In genomic region chr2:196914867-196915465, GRCh38 we compare ENCODE assay signal across 10 cellular contexts. TPM values are rescaled to one million over a fixed set of nuclear protein-coding genes. Genes with fewer than 3 reads are reported as not detected.
A peak's percentile ranks its signal among the peaks of the same experiment; 100 is the strongest.
DNase-seq lines count a peak whose midpoint lies in the region; ATAC-seq, FAIRE-seq and TF ChIP-seq lines count a peak whose summit lies in the region.
"Had no signal": no experiment of that assay in that cellular context is flagged by ENCODE, and none has a peak within 500 bp of the region (broad histone marks: within the 10 kb centered on the region; RNA-seq: fewer than 3 reads in every experiment).

No MANE protein-coding gene starts in this region.

- H3K4me3 ChIP-seq in colonic mucosa = no peak overlapping the region
- H3K4me3 ChIP-seq in pancreas = no peak overlapping the region
- H3K4me3 ChIP-seq: psoas muscle had no signal

- intact Hi-C loops in colonic mucosa (cut with DNase I) = no loop called here
- intact Hi-C loops in left ventricle myocardium superior (cut with micrococcal nuclease) = no loop called here
- intact Hi-C loops in pancreas (cut with DNase I) = no loop called here

- peak overlapping the region; percentile 16 for H3K27ac ChIP-seq in colonic mucosa
- no peak overlapping the region for H3K27ac ChIP-seq in pancreas
- H3K27ac ChIP-seq: psoas muscle had no signal

- no peak for DNase-seq in colonic mucosa
- DNase-seq in left ventricle myocardium superior = no peak
- no peak for DNase-seq in pancreas
- DNase-seq in NCI-H2029 treated with DMSO at 0.1 percent for 48 hours (lab: John Stamatoyannopoulos, UW) = no peak
- DNase-seq in NCI-H1930 (lab: John Stamatoyannopoulos, UW) = no peak
- DNase-seq: hippocampal formation, psoas muscle had no signal

- peak; percentile 88 for ATAC-seq in GM18867 (IDR thresholded peaks at IDR 0.05; ENCODE audit: unreplicated experiment)
- ATAC-seq in GM21717 (IDR thresholded peaks at IDR 0.05; ENCODE audit: unreplicated experiment) = peak; percentile 96
- peak; percentile 85 for ATAC-seq in HG03558 (IDR thresholded peaks at IDR 0.05; ENCODE audit: extremely low read depth, unreplicated experiment)
- no peak for ATAC-seq in left ventricle myocardium superior
- ATAC-seq in pancreas = no peak
- ATAC-seq: psoas muscle had no signal

- FAIRE-seq in pancreas (lab: Jason Lieb, UNC) = no peak

- 84 to 90% methylated on average over 4 of the region's 4 CpGs for WGBS in pancreas, 2 donors

- H3K9me3 ChIP-seq in colonic mucosa = no peaks in the 10 kb centered on the region
- H3K9me3 ChIP-seq in pancreas = no peaks in the 10 kb centered on the region

- no peaks in the 10 kb centered on the region for H3K27me3 ChIP-seq in colonic mucosa
- H3K27me3 ChIP-seq in pancreas = no peaks in the 10 kb centered on the region

- TF ChIP-seq CTCF in colonic mucosa (IDR thresholded peaks at IDR 0.05) = no peak
- no peak for TF ChIP-seq CTCF in pancreas (IDR thresholded peaks at IDR 0.05)

- H3K4me1 ChIP-seq in colonic mucosa = peaks cover 5% of the 10 kb centered on the region
- H3K4me1 ChIP-seq in pancreas = no peaks in the 10 kb centered on the region
- H3K4me1 ChIP-seq: psoas muscle had no signal

- peaks cover 8% of the 10 kb centered on the region for H3K36me3 ChIP-seq in colonic mucosa
- H3K36me3 ChIP-seq in pancreas = peaks cover 0 to 4% (median 0%) of the 10 kb centered on the region in 3 donors

- H3K9ac ChIP-seq in colonic mucosa (ENCODE audit: low read depth in 2 of 2, low read length in 2 of 2) = no peak overlapping the region

RNA-seq across cellular contexts. Expression of gene PGAP1, which starts 11.5 kb away (rescaled TPM):
- total RNA-seq in colonic mucosa = 10 to 100 TPM; 10.1 to 16.9 TPM
- total RNA-seq in left ventricle myocardium superior = 6.5 TPM
- total RNA-seq in pancreas = 10 to 100 TPM in 1 of 6 donors, 1 to 10 TPM in 5; 6.2 to 11.9 (median 9.0) TPM
- polyA plus RNA-seq in pancreas = 1 to 10 TPM; 2.3 to 3.1 TPM

Comparison
In these comparisons a context has a peak if more than half of its experiments do, and no peak if none do; other contexts are left out.
1. ATAC-seq: peak in GM18867 (single experiment), GM21717 (single experiment) and HG03558 (single experiment); none in left ventricle myocardium superior (single experiment) and pancreas (0 of 4).